In the genomic region with DNA sequence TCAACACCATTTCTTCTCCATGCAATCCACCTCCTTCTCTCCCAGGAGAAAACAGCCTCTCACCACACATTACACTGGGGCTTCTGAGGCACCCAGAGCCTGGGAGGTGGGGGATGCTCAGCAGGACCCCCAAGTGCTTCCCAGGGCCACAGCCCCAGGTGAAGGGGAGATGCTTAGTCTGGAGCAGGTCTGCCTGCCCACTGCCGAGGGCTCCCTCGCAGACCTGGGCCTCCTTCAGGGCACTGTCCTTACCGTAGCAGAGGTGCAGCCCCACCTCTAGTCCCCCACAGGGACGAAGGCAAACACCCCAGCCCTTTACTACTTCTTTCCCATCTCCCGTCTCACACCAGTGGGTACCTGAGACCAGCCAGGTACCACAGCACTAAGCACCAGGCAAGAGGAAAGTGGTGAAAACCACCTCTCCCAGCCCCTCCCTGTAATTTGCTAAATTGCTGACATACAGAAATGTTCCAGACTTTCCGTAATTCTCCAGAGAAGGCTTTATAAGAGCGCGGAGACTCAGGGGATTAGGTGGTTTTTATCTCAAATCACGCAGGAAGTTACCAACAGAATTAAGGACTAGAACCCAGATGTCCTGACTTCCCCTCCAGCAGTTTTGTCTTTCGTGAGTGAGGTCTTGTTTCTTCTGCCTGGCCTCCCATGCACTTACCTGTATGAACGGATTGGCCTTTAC, we compare ENCODE assay signal across 12 cellular contexts. TPM values are rescaled to one million over a fixed set of nuclear protein-coding genes. Genes with fewer than 3 reads are reported as not detected.
DNase-seq lines count a peak whose midpoint lies in the region; ATAC-seq and TF ChIP-seq lines count a peak whose summit lies in the region.
"Had no signal": no experiment of that assay in that cellular context is flagged by ENCODE, and none has a peak within 500 bp of the region (broad histone marks: within the 10 kb centered on the region; RNA-seq: fewer than 3 reads in every experiment).

No MANE protein-coding gene starts in this region.

- H3K4me3 ChIP-seq in left ventricle myocardium inferior, result no peak overlapping the region
- H3K4me3 ChIP-seq in neural progenitor cell, result no peak overlapping the region

- no peak for TF ChIP-seq CTCF in left ventricle myocardium inferior (IDR thresholded peaks at IDR 0.05; ENCODE audit: borderline replicate concordance)
- no peak for TF ChIP-seq CTCF in neural progenitor cell (IDR thresholded peaks at IDR 0.05)
- TF ChIP-seq CTCF in type B pancreatic cell (conservative IDR thresholded peaks at IDR 0.05), result no peak

- H3K9me3 Mint-ChIP-seq in neural progenitor cell, result no peaks in the 10 kb centered on the region
- H3K9me3 Mint-ChIP-seq in type B pancreatic cell, result no peaks in the 10 kb centered on the region
- H3K9me3 Mint-ChIP-seq: activated naive CD8-positive, alpha-beta T cell treated with anti-CD3 and anti-CD28 coated beads, Interleukin-2, amount 10 ng/mL, durations not matched to agents 7 days and 5 days; naive B cell had no signal

- H3K9ac ChIP-seq in neural progenitor cell, result no peak overlapping the region

- H4K20me1 ChIP-seq in neural progenitor cell (ENCODE audit: low read depth), result no peaks in the 10 kb centered on the region

- H3K27me3 Mint-ChIP-seq in neural progenitor cell (ENCODE audit: insufficient read depth, low read depth) (peaks cover 20% of the 10 kb centered on the region), type B pancreatic cell (no peaks in the 10 kb centered on the region)
- H3K27me3 Mint-ChIP-seq: activated CD4-positive, alpha-beta T cell treated with anti-CD3 and anti-CD28 coated beads for 36 hours had no signal

- H3K27me3 ChIP-seq in left ventricle myocardium inferior (ENCODE audit: low read depth) (peaks cover 16% of the 10 kb centered on the region), neural progenitor cell (peaks cover 8% of the 10 kb centered on the region)

- H3K4me1 ChIP-seq in left ventricle myocardium inferior (peaks cover 66% of the 10 kb centered on the region), neural progenitor cell (peaks cover 46% of the 10 kb centered on the region)

- intact Hi-C loops in left ventricle myocardium inferior (cut with micrococcal nuclease), result loop anchor here (5.0 kb wide), 1 partner anchor 91 kb away; no protein-coding TSS in a partner anchor
- intact Hi-C loops in left ventricle myocardium superior (cut with micrococcal nuclease), result loop anchor here (5.0 kb wide), 1 partner anchor 91 kb away; no protein-coding TSS in a partner anchor

- DNase-seq in left ventricle myocardium inferior (no peak), left ventricle myocardium superior (no peak), neural progenitor cell (ENCODE audit: low spot score) (no peak), type B pancreatic cell (ENCODE audit: extremely low spot score, unreplicated experiment) (no peak), NCI-H1694 treated with DMSO at 0.1 percent for 48 hours (lab: John Stamatoyannopoulos, UW) (no peak), H4 (ENCODE audit: low spot score) (no peak), NCI-H128 (lab: John Stamatoyannopoulos, UW; ENCODE audit: unreplicated experiment) (no peak)
- DNase-seq: activated naive CD8-positive, alpha-beta T cell treated with anti-CD3 and anti-CD28 coated beads, Interleukin-2, amount 10 ng/mL, durations not matched to agents 7 days and 5 days; naive B cell; stimulated activated CD4-positive, alpha-beta T cell treated with anti-CD3 and anti-CD28 coated beads, Interleukin-4, amount 100 ng/mL, for 4 hours had no signal

- H3K4me1 Mint-ChIP-seq in neural progenitor cell, result peaks cover 49% of the 10 kb centered on the region
- H3K4me1 Mint-ChIP-seq in type B pancreatic cell (ENCODE audit: unreplicated experiment), result peaks cover 66% of the 10 kb centered on the region

- H3K4me3 Mint-ChIP-seq in neural progenitor cell, result peak overlapping the region; percentile 27
- H3K4me3 Mint-ChIP-seq in type B pancreatic cell, result peak overlapping the region; percentile 20
- H3K4me3 Mint-ChIP-seq: activated CD4-positive, alpha-beta T cell treated with anti-CD3 and anti-CD28 coated beads for 36 hours; activated naive CD8-positive, alpha-beta T cell treated with anti-CD3 and anti-CD28 coated beads, Interleukin-2, amount 10 ng/mL, durations not matched to agents 7 days and 5 days had no signal

- H3K27ac ChIP-seq in left ventricle myocardium inferior (replicated peaks) (peak overlapping the region; percentile 75), cingulate gyrus (ENCODE audit: low read depth, low read length) (peak overlapping the region; percentile 48), neural progenitor cell (no peak overlapping the region)

- no peak overlapping the region for H2AFZ ChIP-seq in neural progenitor cell (replicated peaks)

- peak overlapping the region; percentile 82 for H3K27ac Mint-ChIP-seq in neural progenitor cell
- peak overlapping the region; percentile 85 for H3K27ac Mint-ChIP-seq in type B pancreatic cell
- H3K27ac Mint-ChIP-seq: activated CD4-positive, alpha-beta T cell treated with anti-CD3 and anti-CD28 coated beads for 36 hours; activated naive CD8-positive, alpha-beta T cell treated with anti-CD3 and anti-CD28 coated beads, Interleukin-2, amount 10 ng/mL, durations not matched to agents 7 days and 5 days had no signal

- no peak for ATAC-seq in left ventricle myocardium superior
- ATAC-seq: activated CD4-positive, alpha-beta T cell treated with anti-CD3 and anti-CD28 coated beads for 36 hours had no signal

- H3K36me3 Mint-ChIP-seq in neural progenitor cell (no peaks in the 10 kb centered on the region), type B pancreatic cell (no peaks in the 10 kb centered on the region)
- H3K36me3 Mint-ChIP-seq: activated naive CD8-positive, alpha-beta T cell treated with anti-CD3 and anti-CD28 coated beads, Interleukin-2, amount 10 ng/mL, durations not matched to agents 7 days and 5 days; naive B cell had no signal

- H3K9me3 ChIP-seq in left ventricle myocardium inferior (replicated peaks) (no peaks in the 10 kb centered on the region), neural progenitor cell (ENCODE audit: low read depth) (no peaks in the 10 kb centered on the region)

- peaks cover 2% of the 10 kb centered on the region for H3K36me3 ChIP-seq in left ventricle myocardium inferior
- no peaks in the 10 kb centered on the region for H3K36me3 ChIP-seq in neural progenitor cell

- peaks cover 12% of the 10 kb centered on the region for H3F3A ChIP-seq in neural progenitor cell (ENCODE audit: low read depth)

- H3K4me2 ChIP-seq in neural progenitor cell, result no peak overlapping the region

- H3K79me2 ChIP-seq in neural progenitor cell (ENCODE audit: low read depth), result no peaks in the 10 kb centered on the region

RNA-seq across cellular contexts. Expression of a gene that starts 59.0 kb away (rescaled TPM):
- 16.5 TPM for total RNA-seq in left ventricle myocardium inferior
- total RNA-seq in left ventricle myocardium superior, result 22.0 TPM
- total RNA-seq in neural progenitor cell (ENCODE audit: low replicate concordance), result 12.6 and 50.0 TPM in 2 replicates
- 64.7 and 83.9 TPM in 2 replicates for total RNA-seq in type B pancreatic cell (ENCODE audit: low replicate concordance)
- 4.6 and 8.9 TPM in 2 replicates for total RNA-seq in H4 (2014; rRNA removed; shearing (Covaris generic))
